In the genomic region with DNA sequence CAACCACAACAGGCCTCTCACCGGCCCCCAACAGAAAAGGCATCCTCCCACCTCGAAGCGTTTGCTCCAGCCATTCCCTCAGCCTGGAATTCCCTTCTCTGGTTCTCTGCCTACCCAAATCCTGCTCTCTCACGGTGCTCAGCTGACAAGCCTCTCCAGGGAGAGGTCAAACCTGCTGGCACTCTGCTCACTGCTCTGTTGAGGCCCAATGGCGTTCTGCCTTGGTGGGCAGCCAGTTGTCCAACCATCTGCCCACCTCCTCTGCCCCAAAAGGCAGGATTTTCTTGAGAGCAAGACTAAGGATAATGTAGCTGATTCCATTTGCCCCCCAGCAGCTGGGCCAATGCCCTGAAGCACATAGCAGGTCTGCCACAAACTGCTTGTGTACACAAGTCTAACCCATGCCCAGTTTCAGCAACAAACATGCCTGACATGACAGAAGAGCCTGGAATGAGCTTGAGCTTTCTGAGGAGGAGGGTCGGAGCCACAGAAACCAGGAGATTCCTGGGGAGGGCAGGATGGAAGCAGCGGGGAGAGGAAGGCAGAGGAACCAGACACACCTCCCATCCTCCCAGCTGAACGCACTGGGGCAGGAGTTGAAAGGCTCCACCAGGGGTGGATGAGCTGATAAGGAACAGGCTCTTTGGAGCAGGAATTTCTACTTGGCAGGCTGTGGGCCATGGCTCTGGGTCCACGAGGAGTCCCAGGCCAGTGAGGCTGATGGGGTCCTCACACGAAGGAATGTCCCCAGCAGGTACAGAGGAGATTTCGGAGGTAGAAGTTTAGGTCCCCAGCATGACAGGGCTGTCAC, we compare ENCODE assay signal across 1 cellular context.
A peak's percentile ranks its signal among the peaks of the same experiment; 100 is the strongest.
TF ChIP-seq lines count a peak whose summit lies in the region.

No MANE protein-coding gene starts in this region.

TF ChIP-seq in HepG2, 621 proteins besides CTCF, POLR2A, EP300 and RAD21:
- TF ChIP-seq ZNF484 (CRISPR knock-in tag; IDR thresholded peaks at IDR 0.05; ENCODE audit: borderline replicate concordance, low read depth) (no peak), NFIC (IDR thresholded peaks at IDR 0.05; ENCODE audit: low read length) (no peak), GABPA (IDR thresholded peaks at IDR 0.05; ENCODE audit: low read depth, low read length) (no peak), GABPA (CRISPR knock-in tag; IDR thresholded peaks at IDR 0.05; ENCODE audit: low read depth) (no peak), KDM2A (CRISPR knock-in tag; IDR thresholded peaks at IDR 0.05; ENCODE audit: borderline replicate concordance, low read depth) (no peak), FOXA3 (CRISPR knock-in tag; IDR thresholded peaks at IDR 0.05) (peak; percentile 24; the same call in 1 of the 2 replicates), FOXA1 (IDR thresholded peaks at IDR 0.05) (no peak), FOXA1 (CRISPR knock-in tag; IDR thresholded peaks at IDR 0.05) (peak; percentile 74), CCDC6 (CRISPR knock-in tag; IDR thresholded peaks at IDR 0.05) (no peak), TEAD3 (CRISPR knock-in tag; optimal IDR thresholded peaks at IDR 0.05; ENCODE audit: borderline replicate concordance) (peak; percentile 18), EED (CRISPR knock-in tag; IDR thresholded peaks at IDR 0.05) (no peak), ZKSCAN8 (CRISPR knock-in tag; IDR thresholded peaks at IDR 0.05; ENCODE audit: borderline replicate concordance) (no peak)
- TF ChIP-seq, protein P1, sequence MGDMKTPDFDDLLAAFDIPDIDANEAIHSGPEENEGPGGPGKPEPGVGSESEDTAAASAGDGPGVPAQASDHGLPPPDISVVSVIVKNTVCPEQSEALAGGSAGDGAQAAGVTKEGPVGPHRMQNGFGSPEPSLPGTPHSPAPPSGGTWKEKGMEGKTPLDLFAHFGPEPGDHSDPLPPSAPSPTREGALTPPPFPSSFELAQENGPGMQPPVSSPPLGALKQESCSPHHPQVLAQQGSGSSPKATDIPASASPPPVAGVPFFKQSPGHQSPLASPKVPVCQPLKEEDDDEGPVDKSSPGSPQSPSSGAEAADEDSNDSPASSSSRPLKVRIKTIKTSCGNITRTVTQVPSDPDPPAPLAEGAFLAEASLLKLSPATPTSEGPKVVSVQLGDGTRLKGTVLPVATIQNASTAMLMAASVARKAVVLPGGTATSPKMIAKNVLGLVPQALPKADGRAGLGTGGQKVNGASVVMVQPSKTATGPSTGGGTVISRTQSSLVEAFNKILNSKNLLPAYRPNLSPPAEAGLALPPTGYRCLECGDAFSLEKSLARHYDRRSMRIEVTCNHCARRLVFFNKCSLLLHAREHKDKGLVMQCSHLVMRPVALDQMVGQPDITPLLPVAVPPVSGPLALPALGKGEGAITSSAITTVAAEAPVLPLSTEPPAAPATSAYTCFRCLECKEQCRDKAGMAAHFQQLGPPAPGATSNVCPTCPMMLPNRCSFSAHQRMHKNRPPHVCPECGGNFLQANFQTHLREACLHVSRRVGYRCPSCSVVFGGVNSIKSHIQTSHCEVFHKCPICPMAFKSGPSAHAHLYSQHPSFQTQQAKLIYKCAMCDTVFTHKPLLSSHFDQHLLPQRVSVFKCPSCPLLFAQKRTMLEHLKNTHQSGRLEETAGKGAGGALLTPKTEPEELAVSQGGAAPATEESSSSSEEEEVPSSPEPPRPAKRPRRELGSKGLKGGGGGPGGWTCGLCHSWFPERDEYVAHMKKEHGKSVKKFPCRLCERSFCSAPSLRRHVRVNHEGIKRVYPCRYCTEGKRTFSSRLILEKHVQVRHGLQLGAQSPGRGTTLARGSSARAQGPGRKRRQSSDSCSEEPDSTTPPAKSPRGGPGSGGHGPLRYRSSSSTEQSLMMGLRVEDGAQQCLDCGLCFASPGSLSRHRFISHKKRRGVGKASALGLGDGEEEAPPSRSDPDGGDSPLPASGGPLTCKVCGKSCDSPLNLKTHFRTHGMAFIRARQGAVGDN (CRISPR knock-in tag; IDR thresholded peaks at IDR 0.05), result peak; percentile 25; the same call in 1 of the 2 replicates
- TF ChIP-seq, protein P2, sequence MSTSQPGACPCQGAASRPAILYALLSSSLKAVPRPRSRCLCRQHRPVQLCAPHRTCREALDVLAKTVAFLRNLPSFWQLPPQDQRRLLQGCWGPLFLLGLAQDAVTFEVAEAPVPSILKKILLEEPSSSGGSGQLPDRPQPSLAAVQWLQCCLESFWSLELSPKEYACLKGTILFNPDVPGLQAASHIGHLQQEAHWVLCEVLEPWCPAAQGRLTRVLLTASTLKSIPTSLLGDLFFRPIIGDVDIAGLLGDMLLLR (CRISPR knock-in tag; IDR thresholded peaks at IDR 0.05), result 0 out of 2 replicates have a peak, but pooled peaks have one; percentile 25
- TF ChIP-seq, protein P3, sequence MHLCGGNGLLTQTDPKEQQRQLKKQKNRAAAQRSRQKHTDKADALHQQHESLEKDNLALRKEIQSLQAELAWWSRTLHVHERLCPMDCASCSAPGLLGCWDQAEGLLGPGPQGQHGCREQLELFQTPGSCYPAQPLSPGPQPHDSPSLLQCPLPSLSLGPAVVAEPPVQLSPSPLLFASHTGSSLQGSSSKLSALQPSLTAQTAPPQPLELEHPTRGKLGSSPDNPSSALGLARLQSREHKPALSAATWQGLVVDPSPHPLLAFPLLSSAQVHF (CRISPR knock-in tag; IDR thresholded peaks at IDR 0.05), result no peak
